Comparison of ENCODE assay signal across 9 cellular contexts in genomic region chr2:129366263-129366662, GRCh38.
"Had no signal": no experiment of that assay in that cellular context is flagged by ENCODE, and none has a peak within 500 bp of the region (broad histone marks: within the 10 kb centered on the region; RNA-seq: fewer than 3 reads in every experiment).

No MANE protein-coding gene starts in this region.

- H3K36me3 Mint-ChIP-seq: IgD-negative memory B cell had no signal

- H3K4me3 ChIP-seq: K562 had no signal

- H3K27ac ChIP-seq: HL-60, KMS-11 had no signal

- DNase-seq: IMR-90, Karpas-422, KBM-7, KG1 had no signal

- H3K4me1 Mint-ChIP-seq: IgD-negative memory B cell had no signal

- FAIRE-seq: HTR-8/SVneo, K562 had no signal

- H3K9me3 Mint-ChIP-seq: IgD-negative memory B cell had no signal

- H3K9ac ChIP-seq: KMS-11 had no signal

- H3K4me3 Mint-ChIP-seq: IgD-negative memory B cell had no signal

- ATAC-seq: K562 had no signal

- H3K27ac Mint-ChIP-seq: IgD-negative memory B cell had no signal

- H3K4me2 ChIP-seq: KMS-11 had no signal
